ENCODE assay signal across 1 cellular context in genomic region chr3:142211034-142211433, GRCh38.
TF ChIP-seq lines count a peak whose summit lies in the region.

No MANE protein-coding gene starts in this region.

TF ChIP-seq in WTC11, 78 proteins besides CTCF, POLR2A, EP300 and RAD21 (continued from another document):
- TF ChIP-seq AFF4 (CRISPR knock-in tag; IDR thresholded peaks at IDR 0.05; ENCODE audit: borderline replicate concordance) (no peak), NFE2L1 (CRISPR knock-in tag; IDR thresholded peaks at IDR 0.05) (no peak), ZNF532 (CRISPR knock-in tag; IDR thresholded peaks at IDR 0.05; ENCODE audit: borderline replicate concordance) (no peak), MLX (CRISPR knock-in tag; IDR thresholded peaks at IDR 0.05) (no peak), ZNF423 (CRISPR knock-in tag; IDR thresholded peaks at IDR 0.05) (no peak), JUN (CRISPR knock-in tag; IDR thresholded peaks at IDR 0.05) (no peak)
TF ChIP-seq in WTC11: peak in this region for 0.
